Comparison of ENCODE assay signal across 1 cellular context in genomic region chr1:26721669-26722355, GRCh38.
TF ChIP-seq lines count a peak whose summit lies in the region.

No MANE protein-coding gene starts in this region.

TF ChIP-seq in K562, 482 proteins besides CTCF, POLR2A, EP300 and RAD21 (continued from another document):
- TF ChIP-seq ZNF740 (CRISPR knock-in tag; IDR thresholded peaks at IDR 0.05) (no peak), ZNF740 (tag; IDR thresholded peaks at IDR 0.05) (no peak), POLR2AphosphoS5 (IDR thresholded peaks at IDR 0.05; ENCODE audit: control insufficient read depth, insufficient read depth, low read depth, low read length) (peak; percentile 59), ZNF3 (CRISPR knock-in tag; IDR thresholded peaks at IDR 0.05) (no peak), ZNF175 (CRISPR knock-in tag; IDR thresholded peaks at IDR 0.05; ENCODE audit: low read depth) (peak; percentile 9; the same call in 1 of the 2 replicates), CHD7 (IDR thresholded peaks at IDR 0.05; ENCODE audit: low read depth, low read length) (no peak), PTBP1 (IDR thresholded peaks at IDR 0.05; ENCODE audit: low read depth, low read length) (no peak), HDAC2 (IDR thresholded peaks at IDR 0.05) (peak; percentile 75; the same call in 1 of the 2 replicates), CUX1 (CRISPR knock-in tag; IDR thresholded peaks at IDR 0.05) (no peak), PBX2 (CRISPR knock-in tag; IDR thresholded peaks at IDR 0.05; ENCODE audit: low read depth) (no peak), PBX2 (tag; conservative IDR thresholded peaks at IDR 0.05; ENCODE audit: low read depth) (peak; percentile 31), ZKSCAN8 (CRISPR knock-in tag; IDR thresholded peaks at IDR 0.05) (no peak), NBN (IDR thresholded peaks at IDR 0.05; ENCODE audit: low read depth) (peak; percentile 66; the same call in 1 of the 2 replicates), TCF3 (CRISPR knock-in tag; IDR thresholded peaks at IDR 0.05) (peak; percentile 81), NCOR1 (IDR thresholded peaks at IDR 0.05) (peak; percentile 88), DPF2 (IDR thresholded peaks at IDR 0.05) (peak; percentile 92)
